In genomic region chr11:31106963-31107576, GRCh38 we compare ENCODE assay signal across 8 cellular contexts.
DNase-seq lines count a peak whose midpoint lies in the region; ATAC-seq and TF ChIP-seq lines count a peak whose summit lies in the region.

No MANE protein-coding gene starts in this region.

- no peak overlapping the region for H2AFZ ChIP-seq in GM23338

- no peak overlapping the region for H3K27ac Mint-ChIP-seq in GM23338

- DNase-seq in GM10266 (ENCODE audit: extremely low spot score) (peak; percentile 32), GM23338 (ENCODE audit: low spot score) (peak; percentile 92), M059J (ENCODE audit: low read depth) (peak; percentile 47), SJCRH30 (peak; percentile 24 to 69), astrocyte of the hippocampus (ENCODE audit: low read depth, low spot score) (peak; percentile 64), iPS-NIHi11 (ENCODE audit: low spot score) (peak; percentile 69)
- peak; percentile 10 to 13 for DNase-seq in stimulated activated CD4-positive, alpha-beta T cell treated with anti-CD3 and anti-CD28 coated beads, Interleukin-15, amount 100 ng/mL, for 48 hours (ENCODE audit: low read depth in 2 of 2)

- H3F3A ChIP-seq in GM23338 (replicated peaks; ENCODE audit: low read depth), result no peaks in the 10 kb centered on the region

- peaks cover 19% of the 10 kb centered on the region for H3K4me1 Mint-ChIP-seq in GM23338

- no peaks in the 10 kb centered on the region for H3K9me3 ChIP-seq in SJCRH30 (replicated peaks)

- no peaks in the 10 kb centered on the region; the same call in 1 of the 2 replicates for H3K4me1 ChIP-seq in GM23338 (ENCODE audit: insufficient read depth)
- no peaks in the 10 kb centered on the region for H3K4me1 ChIP-seq in SJCRH30

- H3K9me2 ChIP-seq in GM23338 (ENCODE audit: insufficient read depth), result no peaks in the 10 kb centered on the region

- H3K36me3 Mint-ChIP-seq in GM23338 (ENCODE audit: low read depth), result no peaks in the 10 kb centered on the region

- H3K4me3 ChIP-seq in GM23338 (no peak overlapping the region), SJCRH30 (no peak overlapping the region)

- no peaks in the 10 kb centered on the region for H3K79me2 ChIP-seq in GM23338 (replicated peaks; ENCODE audit: insufficient read depth)

- H3K27me3 ChIP-seq in GM23338 (ENCODE audit: insufficient read depth) (no peaks in the 10 kb centered on the region), SJCRH30 (0 out of 2 replicates have a peak, but pooled peaks cover 3% of the 10 kb centered on the region)

- H3K27ac ChIP-seq in GM23338 (ENCODE audit: low read depth), result no peak overlapping the region
- H3K27ac ChIP-seq in SJCRH30, result no peak overlapping the region

- no peaks in the 10 kb centered on the region for H3K9me3 Mint-ChIP-seq in GM23338

- no peak overlapping the region for H3K4me2 ChIP-seq in GM23338

- no peaks in the 10 kb centered on the region for H3K27me3 Mint-ChIP-seq in GM23338 (ENCODE audit: insufficient read depth, low read depth, poor library complexity)

- H4K20me1 ChIP-seq in GM23338 (replicated peaks; ENCODE audit: insufficient read depth), result no peaks in the 10 kb centered on the region

- H3K36me3 ChIP-seq in GM23338 (ENCODE audit: insufficient read depth), result no peaks in the 10 kb centered on the region
- no peaks in the 10 kb centered on the region for H3K36me3 ChIP-seq in SJCRH30

- TF ChIP-seq CTCF in GM10266 (IDR thresholded peaks at IDR 0.05; ENCODE audit: control insufficient read depth, insufficient read depth, low read depth, missing control alignments), result peak; percentile 67
- peak; percentile 95 to 97 for TF ChIP-seq CTCF in GM23338 (conservative IDR thresholded peaks at IDR 0.05; ENCODE audit: low read depth in 2 of 2)

- no peak overlapping the region for H3K4me3 Mint-ChIP-seq in GM23338

- ATAC-seq in GM23338, result peak; percentile 97
- no peak for ATAC-seq in GM21447 (IDR thresholded peaks at IDR 0.05; ENCODE audit: unreplicated experiment)

TF ChIP-seq in GM23338, 12 proteins besides CTCF, POLR2A, EP300 and RAD21:
- no peak for TF ChIP-seq EZH2 (IDR thresholded peaks at IDR 0.05; ENCODE audit: low read depth, unreplicated experiment)
- TF ChIP-seq ETS1 (IDR thresholded peaks at IDR 0.05), result no peak
- TF ChIP-seq ZNF331 (CRISPR knock-in tag; IDR thresholded peaks at IDR 0.05; ENCODE audit: low read depth), result no peak
- TF ChIP-seq NANOG (IDR thresholded peaks at IDR 0.05; ENCODE audit: borderline replicate concordance), result no peak
- no peak for TF ChIP-seq REST (IDR thresholded peaks at IDR 0.05; ENCODE audit: unreplicated experiment)
- no peak for TF ChIP-seq CREB1 (CRISPR knock-in tag; IDR thresholded peaks at IDR 0.05; ENCODE audit: low read depth)
- no peak for TF ChIP-seq POLR2AphosphoS5 (IDR thresholded peaks at IDR 0.05; ENCODE audit: low read depth)
- no peak for TF ChIP-seq STAT1 (IDR thresholded peaks at IDR 0.05; ENCODE audit: unreplicated experiment)
- no peak for TF ChIP-seq JUNB (IDR thresholded peaks at IDR 0.05; ENCODE audit: unreplicated experiment)
- no peak for TF ChIP-seq ZNF114 (CRISPR knock-in tag; IDR thresholded peaks at IDR 0.05)
- no peak for TF ChIP-seq ZNF462 (CRISPR knock-in tag; IDR thresholded peaks at IDR 0.05)
- no peak for TF ChIP-seq EZH2phosphoT487 (IDR thresholded peaks at IDR 0.05; ENCODE audit: unreplicated experiment)

Comparison
In these comparisons a context has a peak if more than half of its experiments do, and no peak if none do; other contexts are left out.
1. DNase-seq: peak in every context shown above with its lines; median percentile 92 in GM23338; 69 in iPS-NIHi11; 64 in astrocyte of the hippocampus; 47 in M059J; 46 in SJCRH30; 32 in GM10266; 12 in stimulated activated CD4-positive, alpha-beta T cell treated with anti-CD3 and anti-CD28 coated beads, Interleukin-15, amount 100 ng/mL, for 48 hours.